Comparison of ENCODE assay signal across 23 cellular contexts in the genomic region with DNA sequence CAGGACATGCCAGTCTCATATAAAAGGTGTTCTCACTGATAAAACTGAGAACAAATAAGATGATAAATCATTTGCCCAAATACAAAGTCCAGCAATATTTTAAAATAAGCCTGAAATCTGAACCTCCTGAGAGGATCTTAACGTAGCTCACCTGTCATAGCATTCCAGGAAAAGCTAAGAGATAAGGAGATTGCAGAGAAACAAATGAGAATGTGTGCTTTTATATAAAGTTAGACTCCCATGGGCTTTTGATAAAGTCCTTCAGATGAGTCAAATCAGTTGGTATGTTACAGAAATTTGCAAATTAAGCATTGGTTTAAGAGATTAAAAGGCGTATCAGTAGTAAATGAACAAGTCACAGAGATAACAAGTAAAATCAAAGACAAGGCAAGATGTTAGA.
"Had no signal": no experiment of that assay in that cellular context is flagged by ENCODE, and none has a peak within 500 bp of the region (broad histone marks: within the 10 kb centered on the region; RNA-seq: fewer than 3 reads in every experiment).

No MANE protein-coding gene starts in this region.

- H3K4me3 ChIP-seq: dorsolateral prefrontal cortex, heart right ventricle, left lung, psoas muscle, sigmoid colon, spleen, testis, tibial artery had no signal

- H3K27me3 ChIP-seq: dorsolateral prefrontal cortex, heart right ventricle, left lung, sigmoid colon, spleen, testis, tibial artery had no signal

- DNase-seq: dorsolateral prefrontal cortex; effector CD4-positive, alpha-beta T cell; foreskin melanocyte; glutamatergic neuron; heart right ventricle; hippocampal formation; left cardiac atrium; left lung; naive thymus-derived CD8-positive, alpha-beta T cell; nephron progenitor cell; nucleus accumbens; posterior cingulate gyrus; psoas muscle; right cardiac atrium; sigmoid colon; spleen; stimulated activated CD4-positive, alpha-beta T cell treated with anti-CD3 and anti-CD28 coated beads, Interleukin-4, amount 100 ng/mL, for 4 hours; stimulated activated naive CD8-positive, alpha-beta T cell treated with anti-CD3 and anti-CD28 coated beads, Interleukin-15, Interleukin-2, amounts not matched to agents 100 U/mL and 50 U/mL, for 24 hours; substantia nigra; testis; tibial artery had no signal

- H3K36me3 ChIP-seq: heart right ventricle, left lung, sigmoid colon, spleen, tibial artery had no signal

- H3K4me1 ChIP-seq: left lung, psoas muscle, sigmoid colon, spleen, testis, tibial artery had no signal

- ATAC-seq: esophagus mucosa; left lung; naive thymus-derived CD8-positive, alpha-beta T cell; psoas muscle; stimulated activated memory B cell treated with anti-CD40 and anti-IgM and Interleukin-4, amounts not matched to agents 10 μg/mL and 1 μg/mL and 100 μg/mL, for 72 hours; stimulated activated naive CD8-positive, alpha-beta T cell treated with anti-CD3 and anti-CD28 coated beads, Interleukin-15, Interleukin-2, amounts not matched to agents 100 U/mL and 50 U/mL, for 24 hours had no signal

- H3K27ac ChIP-seq: dorsolateral prefrontal cortex, heart right ventricle, left lung, psoas muscle, sigmoid colon, spleen, testis, tibial artery had no signal

- H3K9me3 ChIP-seq: psoas muscle, sigmoid colon, testis, tibial artery had no signal
